ENCODE assay signal across 1 cellular context in the genomic region with DNA sequence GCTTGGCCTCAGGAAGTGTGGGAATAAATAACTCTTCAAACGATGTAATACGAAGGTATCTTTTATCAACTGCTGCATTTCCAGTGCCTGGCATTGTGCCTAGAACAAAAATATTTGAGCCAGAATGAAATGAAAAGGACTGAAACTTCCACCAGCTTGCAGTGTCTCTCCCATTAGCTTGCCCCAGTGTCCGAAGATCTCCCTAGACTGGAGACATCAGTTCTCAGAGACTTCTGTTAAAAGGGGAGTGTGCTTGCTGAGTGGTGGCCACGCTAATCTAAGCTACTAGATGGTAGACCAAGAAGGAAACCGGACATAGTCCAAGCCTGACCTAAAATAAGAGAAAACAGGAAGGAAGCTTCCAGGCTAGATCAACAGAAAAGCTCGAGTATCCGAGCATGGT.
TF ChIP-seq lines count a peak whose summit lies in the region.

No MANE protein-coding gene starts in this region.

TF ChIP-seq in IMR-90, 13 proteins besides CTCF, POLR2A, EP300 and RAD21:
- TF ChIP-seq RCOR1 (IDR thresholded peaks at IDR 0.05; ENCODE audit: insufficient replicate concordance, low read length) (no peak), NFE2L2 (IDR thresholded peaks at IDR 0.05; ENCODE audit: low read depth, low read length) (no peak), FOS (IDR thresholded peaks at IDR 0.05; ENCODE audit: low read depth, low read length) (no peak), BHLHE40 (IDR thresholded peaks at IDR 0.05; ENCODE audit: low read depth, low read length) (no peak), MAFK (IDR thresholded peaks at IDR 0.05; ENCODE audit: low read depth, low read length) (no peak), MXI1 (IDR thresholded peaks at IDR 0.05; ENCODE audit: borderline replicate concordance, low read depth, low read length) (no peak), CEBPB (IDR thresholded peaks at IDR 0.05; ENCODE audit: low read depth, low read length) (no peak), SMC3 (IDR thresholded peaks at IDR 0.05; ENCODE audit: low read depth, low read length) (no peak), RFX5 (IDR thresholded peaks at IDR 0.05; ENCODE audit: low read depth, low read length) (no peak), CHD1 (IDR thresholded peaks at IDR 0.05; ENCODE audit: low read depth, low read length) (no peak), MAZ (IDR thresholded peaks at IDR 0.05; ENCODE audit: borderline replicate concordance, low read depth, low read length) (no peak)
- TF ChIP-seq, protein P1, sequence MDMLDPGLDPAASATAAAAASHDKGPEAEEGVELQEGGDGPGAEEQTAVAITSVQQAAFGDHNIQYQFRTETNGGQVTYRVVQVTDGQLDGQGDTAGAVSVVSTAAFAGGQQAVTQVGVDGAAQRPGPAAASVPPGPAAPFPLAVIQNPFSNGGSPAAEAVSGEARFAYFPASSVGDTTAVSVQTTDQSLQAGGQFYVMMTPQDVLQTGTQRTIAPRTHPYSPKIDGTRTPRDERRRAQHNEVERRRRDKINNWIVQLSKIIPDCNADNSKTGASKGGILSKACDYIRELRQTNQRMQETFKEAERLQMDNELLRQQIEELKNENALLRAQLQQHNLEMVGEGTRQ (IDR thresholded peaks at IDR 0.05; ENCODE audit: low read depth, low read length) = no peak
- TF ChIP-seq, protein P2, sequence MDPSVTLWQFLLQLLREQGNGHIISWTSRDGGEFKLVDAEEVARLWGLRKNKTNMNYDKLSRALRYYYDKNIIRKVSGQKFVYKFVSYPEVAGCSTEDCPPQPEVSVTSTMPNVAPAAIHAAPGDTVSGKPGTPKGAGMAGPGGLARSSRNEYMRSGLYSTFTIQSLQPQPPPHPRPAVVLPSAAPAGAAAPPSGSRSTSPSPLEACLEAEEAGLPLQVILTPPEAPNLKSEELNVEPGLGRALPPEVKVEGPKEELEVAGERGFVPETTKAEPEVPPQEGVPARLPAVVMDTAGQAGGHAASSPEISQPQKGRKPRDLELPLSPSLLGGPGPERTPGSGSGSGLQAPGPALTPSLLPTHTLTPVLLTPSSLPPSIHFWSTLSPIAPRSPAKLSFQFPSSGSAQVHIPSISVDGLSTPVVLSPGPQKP (IDR thresholded peaks at IDR 0.05; ENCODE audit: borderline replicate concordance, low read depth, low read length) = no peak
